ENCODE assay signal across 8 cellular contexts in genomic region chr17:59618894-59619312, GRCh38.
DNase-seq lines count a peak whose midpoint lies in the region; ATAC-seq and TF ChIP-seq lines count a peak whose summit lies in the region.

No MANE protein-coding gene starts in this region.

- H3K27ac Mint-ChIP-seq in nephron, result peak overlapping the region; percentile 99 to 100 (median 100)

- H3K4me3 ChIP-seq in GM12875 (ENCODE audit: low read depth, low read length) (peak overlapping the region; percentile 79), duodenal mucosa (ENCODE audit: low read depth in 1 of 2, low read length in 2 of 2) (peak overlapping the region; percentile 79 to 98)

- peaks cover 33 to 34% of the 10 kb centered on the region in 2 donors for H3K4me1 ChIP-seq in duodenal mucosa (ENCODE audit: control insufficient read depth in 1 of 2, insufficient read depth in 2 of 2, low read length in 2 of 2)

- peaks cover 41% of the 10 kb centered on the region for H3K4me1 Mint-ChIP-seq in nephron

- H3K4me3 Mint-ChIP-seq in nephron, result peak overlapping the region; percentile 92 to 97 (median 96)

- DNase-seq in NCI-H146 (lab: John Stamatoyannopoulos, UW) (peak; percentile 94), kidney tubule cell (ENCODE audit: low spot score) (no peak)
- DNase-seq in stimulated activated naive CD4-positive, alpha-beta T cell (lab: John Stamatoyannopoulos, UW), result no peak

- no peaks in the 10 kb centered on the region for H3K27me3 Mint-ChIP-seq in nephron (ENCODE audit: low read depth)

- peaks cover 1% of the 10 kb centered on the region for H3K36me3 Mint-ChIP-seq in nephron (ENCODE audit: low read depth)

- H3K9me3 Mint-ChIP-seq in nephron, result no peaks in the 10 kb centered on the region

- no peaks in the 10 kb centered on the region for H3K27me3 ChIP-seq in duodenal mucosa (ENCODE audit: control insufficient read depth in 1 of 2, insufficient read depth in 2 of 2, low read length in 2 of 2)

- ATAC-seq in HG02884 (IDR thresholded peaks at IDR 0.05; ENCODE audit: unreplicated experiment), result no peak
- no peak for ATAC-seq in HG02870 (IDR thresholded peaks at IDR 0.05; ENCODE audit: unreplicated experiment)

- H3K9me3 ChIP-seq in duodenal mucosa (ENCODE audit: control insufficient read depth in 1 of 2, low read length in 2 of 2), result no peaks in the 10 kb centered on the region

- H3K36me3 ChIP-seq in duodenal mucosa (ENCODE audit: control insufficient read depth in 1 of 2, insufficient read depth in 2 of 2, low read length in 2 of 2), result no peaks in the 10 kb centered on the region

- no peak for TF ChIP-seq CTCF in GM12875 (IDR thresholded peaks at IDR 0.05; ENCODE audit: borderline replicate concordance, insufficient read depth, low read depth, low read length)
- no peak for TF ChIP-seq CTCF in nephron (IDR thresholded peaks at IDR 0.05; ENCODE audit: unreplicated experiment in 3 of 3)

- peak overlapping the region; percentile 96 to 97 for H3K9ac ChIP-seq in duodenal mucosa (ENCODE audit: low read depth in 1 of 2, low read length in 2 of 2)

- H3K27ac ChIP-seq in duodenal mucosa (ENCODE audit: low read depth, low read length), result peak overlapping the region; percentile 99
